In the genomic region with DNA sequence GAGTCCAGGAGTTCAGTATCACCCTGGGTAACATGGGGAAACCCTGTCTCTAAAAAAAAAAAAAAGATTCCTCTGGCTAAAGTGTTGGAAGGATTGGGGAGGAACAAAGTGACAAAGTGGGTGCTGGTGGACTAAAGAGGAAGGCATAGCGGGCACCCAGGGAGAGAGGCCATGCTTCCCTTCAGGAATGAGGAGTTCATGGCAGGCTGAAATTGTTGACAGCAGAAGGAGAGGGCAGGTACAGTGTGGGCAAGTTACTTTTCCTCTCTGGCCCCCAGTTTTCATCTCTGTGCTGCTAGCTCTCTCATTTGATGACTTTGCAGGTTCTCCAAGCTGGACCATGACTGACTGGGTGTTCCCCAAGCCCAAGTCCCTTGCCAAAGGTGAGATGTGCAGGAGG, we compare ENCODE assay signal across 1 cellular context.
TF ChIP-seq lines count a peak whose summit lies in the region.

No MANE protein-coding gene starts in this region.

TF ChIP-seq in GM23338, 12 proteins besides CTCF, POLR2A, EP300 and RAD21 (continued from another document):
- TF ChIP-seq, protein P1, sequence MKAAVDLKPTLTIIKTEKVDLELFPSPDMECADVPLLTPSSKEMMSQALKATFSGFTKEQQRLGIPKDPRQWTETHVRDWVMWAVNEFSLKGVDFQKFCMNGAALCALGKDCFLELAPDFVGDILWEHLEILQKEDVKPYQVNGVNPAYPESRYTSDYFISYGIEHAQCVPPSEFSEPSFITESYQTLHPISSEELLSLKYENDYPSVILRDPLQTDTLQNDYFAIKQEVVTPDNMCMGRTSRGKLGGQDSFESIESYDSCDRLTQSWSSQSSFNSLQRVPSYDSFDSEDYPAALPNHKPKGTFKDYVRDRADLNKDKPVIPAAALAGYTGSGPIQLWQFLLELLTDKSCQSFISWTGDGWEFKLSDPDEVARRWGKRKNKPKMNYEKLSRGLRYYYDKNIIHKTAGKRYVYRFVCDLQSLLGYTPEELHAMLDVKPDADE (IDR thresholded peaks at IDR 0.05) = no peak
- no peak for TF ChIP-seq JUNB (IDR thresholded peaks at IDR 0.05; ENCODE audit: unreplicated experiment)
- TF ChIP-seq ZNF462 (CRISPR knock-in tag; IDR thresholded peaks at IDR 0.05) = no peak
- no peak for TF ChIP-seq POLR2AphosphoS5 (IDR thresholded peaks at IDR 0.05; ENCODE audit: low read depth)
